8 cellular contexts compared by ENCODE assay signal in genomic region chr17:38729886-38730525, GRCh38. TPM values are rescaled to one million over a fixed set of nuclear protein-coding genes. Genes with fewer than 3 reads are reported as not detected.
A peak's percentile ranks its signal among the peaks of the same experiment; 100 is the strongest.
DNase-seq lines count a peak whose midpoint lies in the region; ATAC-seq and TF ChIP-seq lines count a peak whose summit lies in the region.

CISD3 (plus strand) TSS chr17:38730341; CDS start chr17:38730359, 18 bp downstream.

- ATAC-seq in GM21528 (IDR thresholded peaks at IDR 0.05; ENCODE audit: low FRiP score, unreplicated experiment) (peak; percentile 51), foreskin keratinocyte (peak; percentile 83)

- H3K4me2 ChIP-seq in neuronal stem cell (ENCODE audit: insufficient read depth, low read length, poor library complexity, severe bottlenecking) = peak within 1 kb of the TSS; percentile 89

- H3K4ac ChIP-seq in neuronal stem cell (ENCODE audit: low read length) = peak within 1 kb of the TSS; percentile 86

- peak within 1 kb of the TSS; percentile 94 for H3K4me3 ChIP-seq in Jurkat, Clone E6-1 (ENCODE audit: low read length)
- H3K4me3 ChIP-seq in neuronal stem cell (ENCODE audit: low read length in 2 of 2) = peak within 1 kb of the TSS; percentile 53 to 82
- peak within 1 kb of the TSS; percentile 74 to 92 (median 79) for H3K4me3 ChIP-seq in subcutaneous abdominal adipose tissue (ENCODE audit: low read depth in 1 of 5, low read length in 5 of 5)

- H3K27me3 ChIP-seq in foreskin keratinocyte (no peaks in the 10 kb centered on the region), neuronal stem cell (ENCODE audit: control insufficient read depth in 3 of 3, insufficient read depth in 3 of 3, low read depth in 1 of 3, low read length in 3 of 3) (no peaks in the 10 kb centered on the region), subcutaneous abdominal adipose tissue (ENCODE audit: control insufficient read depth in 5 of 5, insufficient read depth in 4 of 5, low read length in 5 of 5) (no peaks in the 10 kb centered on the region)

- H3K23ac ChIP-seq in neuronal stem cell (ENCODE audit: low read depth, low read length, poor library complexity) = no peak within 1 kb of the TSS

- peak within 1 kb of the TSS; percentile 88 for H2AFZ ChIP-seq in neuronal stem cell (ENCODE audit: low read length)

- peak within 1 kb of the TSS; percentile 99 for H3K14ac ChIP-seq in neuronal stem cell (ENCODE audit: low read length)

- peak within 1 kb of the TSS; percentile 28 for H2AK5ac ChIP-seq in neuronal stem cell (ENCODE audit: low read depth, low read length)

- no peak within 1 kb of the TSS for H2BK15ac ChIP-seq in neuronal stem cell (ENCODE audit: low read length)

- H3K4me1 ChIP-seq in foreskin keratinocyte = peaks cover 5% of the 10 kb centered on the region
- peaks cover 9 to 12% of the 10 kb centered on the region in 2 donors for H3K4me1 ChIP-seq in neuronal stem cell (ENCODE audit: control insufficient read depth in 2 of 2, insufficient read depth in 1 of 2, low read depth in 1 of 2, low read length in 2 of 2)
- peaks cover 12 to 50% (median 42%) of the 10 kb centered on the region in 5 donors for H3K4me1 ChIP-seq in subcutaneous abdominal adipose tissue (ENCODE audit: control insufficient read depth in 5 of 5, insufficient read depth in 5 of 5, low read length in 5 of 5)

- no peaks in the 10 kb centered on the region for H3K79me1 ChIP-seq in neuronal stem cell (ENCODE audit: low read depth, low read length)

- H2BK5ac ChIP-seq in neuronal stem cell (ENCODE audit: low read length) = no peak within 1 kb of the TSS

- no peak within 1 kb of the TSS for H4K91ac ChIP-seq in neuronal stem cell (ENCODE audit: low read depth, low read length, poor library complexity)

- no peak within 1 kb of the TSS for H2BK12ac ChIP-seq in neuronal stem cell (ENCODE audit: low read length)

- H3K27ac ChIP-seq in foreskin keratinocyte = peak within 1 kb of the TSS; percentile 35
- peak within 1 kb of the TSS; percentile 54 for H3K27ac ChIP-seq in neuronal stem cell (replicated peaks; ENCODE audit: low read length)
- H3K27ac ChIP-seq in subcutaneous abdominal adipose tissue (ENCODE audit: low read depth, low read length) = peak within 1 kb of the TSS; percentile 87

- H3K36me3 ChIP-seq in neuronal stem cell (replicated peaks in 1 of 2; ENCODE audit: control insufficient read depth in 2 of 2, insufficient read depth in 2 of 2, low read length in 2 of 2) (peaks cover 17 to 49% of the 10 kb centered on the region in 2 donors), subcutaneous abdominal adipose tissue (ENCODE audit: control insufficient read depth in 5 of 5, insufficient read depth in 5 of 5, low read length in 5 of 5) (peaks cover 0 to 42% (median 25%) of the 10 kb centered on the region in 5 donors)

- no CpG with 5 or more reads among the region's 92 CpGs for WGBS in neuronal stem cell (ENCODE audit: extremely low coverage in 2 of 2, insufficient read length in 2 of 2, insufficient replicate concordance in 1 of 2), 2 donors

- TF ChIP-seq CTCF in foreskin keratinocyte (conservative IDR thresholded peaks at IDR 0.05) = peak; percentile 84

- peak within 1 kb of the TSS; percentile 74 for H4K8ac ChIP-seq in neuronal stem cell (ENCODE audit: low read depth, low read length)

- peak within 1 kb of the TSS; percentile 91 for H3K18ac ChIP-seq in neuronal stem cell (ENCODE audit: low read length)

- H2BK120ac ChIP-seq in neuronal stem cell (ENCODE audit: low read depth, low read length) = no peak within 1 kb of the TSS

- peak within 1 kb of the TSS; percentile 94 for H3K9ac ChIP-seq in neuronal stem cell (ENCODE audit: low read depth, low read length, poor library complexity)
- H3K9ac ChIP-seq in subcutaneous abdominal adipose tissue (ENCODE audit: low read length in 5 of 5) = peak within 1 kb of the TSS; percentile 52 to 86 (median 75)

- H3K9me3 ChIP-seq in neuronal stem cell (replicated peaks in 1 of 2; ENCODE audit: control insufficient read depth in 2 of 2, insufficient read depth in 1 of 2, low read depth in 1 of 2, low read length in 2 of 2) = no peaks in the 10 kb centered on the region
- H3K9me3 ChIP-seq in subcutaneous abdominal adipose tissue (ENCODE audit: control insufficient read depth in 5 of 5, low read length in 5 of 5) = no peaks in the 10 kb centered on the region

- peak; percentile 66 for DNase-seq in DMS153 (lab: John Stamatoyannopoulos, UW)
- DNase-seq in Jurkat, Clone E6-1 (ENCODE audit: low read depth, low spot score) = peak; percentile 76
- DNase-seq in SHP77 (lab: John Stamatoyannopoulos, UW) = peak; percentile 62 to 85
- peak; percentile 95 for DNase-seq in activated effector memory CD4-positive, alpha-beta T cell treated with anti-CD3 and anti-CD28 coated beads, Interleukin-2, amount 50 U/mL, for 16 hours
- DNase-seq in foreskin keratinocyte = peak in 1 of 2 donors; percentile 40
- DNase-seq in neuronal stem cell (ENCODE audit: low spot score) = peak; percentile 84

RNA-seq across cellular contexts. Expression of gene CISD3, which starts in this region (rescaled TPM):
- 93.8 TPM for polyA plus RNA-seq in Jurkat, Clone E6-1 (2012; ENCODE audit: insufficient read depth, insufficient read length)
- 23.2 and 27.2 TPM in 2 replicates for total RNA-seq in foreskin keratinocyte
- 62.4 and 68.4 TPM in 2 replicates for polyA plus RNA-seq in foreskin keratinocyte
- 4.7 TPM for polyA plus RNA-seq in neuronal stem cell (2013, experiment 1 of 2)
- 4.8 TPM for polyA plus RNA-seq in neuronal stem cell (2013, experiment 2 of 2)

Comparison
In these comparisons a context has a peak if more than half of its experiments do, and no peak if none do; other contexts are left out.
1. H3K27ac ChIP-seq: peak in every context shown above with its lines; median percentile 87 in subcutaneous abdominal adipose tissue; 54 in neuronal stem cell; 35 in foreskin keratinocyte.